In genomic region chr2:20623741-20624155, GRCh38 we compare ENCODE assay signal across 22 cellular contexts. TPM values are rescaled to one million over a fixed set of nuclear protein-coding genes. Genes with fewer than 3 reads are reported as not detected.
A peak's percentile ranks its signal among the peaks of the same experiment; 100 is the strongest.
DNase-seq lines count a peak whose midpoint lies in the region; ATAC-seq and TF ChIP-seq lines count a peak whose summit lies in the region.
"Had no signal": no experiment of that assay in that cellular context is flagged by ENCODE, and none has a peak within 500 bp of the region (broad histone marks: within the 10 kb centered on the region; RNA-seq: fewer than 3 reads in every experiment).

No MANE protein-coding gene starts in this region.

- TF ChIP-seq CTCF in right atrium auricular region (IDR thresholded peaks at IDR 0.05) (no peak), uterus (IDR thresholded peaks at IDR 0.05) (no peak)

- peaks cover 0 to 84% of the 10 kb centered on the region in 2 donors for H3K4me1 ChIP-seq in right atrium auricular region
- peaks cover 1 to 11% of the 10 kb centered on the region in 2 donors for H3K4me1 ChIP-seq in uterus
- H3K4me1 ChIP-seq: Caco-2 had no signal

- H3K4me1 Mint-ChIP-seq in T-cell = no peaks in the 10 kb centered on the region

- POLR2A ChIA-PET in T-cell (lab: Charles Lee) = no interaction called here

- DNase-seq in activated CD8-positive, alpha-beta memory T cell treated with anti-CD3 and anti-CD28 coated beads, Interleukin-2, amount 50 U/mL, for 4 hours = peak; percentile 9
- no peak for DNase-seq in activated CD8-positive, alpha-beta memory T cell treated with anti-CD3 and anti-CD28 coated beads for 24 hours
- DNase-seq in right atrium auricular region (ENCODE audit: low spot score) = no peak
- DNase-seq in posterior vena cava (ENCODE audit: low spot score) = peak; percentile 75
- DNase-seq in uterus = peak; percentile 13 to 15
- no peak for DNase-seq in T-cell
- DNase-seq: activated naive CD4-positive, alpha-beta T cell treated with anti-CD3 and anti-CD28 coated beads for 36 hours; midbrain; MV-4-11; NCI-H2029 treated with DMSO at 0.1 percent for 48 hours; RPMI8226; stimulated activated CD4-positive, alpha-beta T cell treated with anti-CD3 and anti-CD28 coated beads, Interleukin-15, amount 100 ng/mL, for 24 hours had no signal

- no peak overlapping the region for H3K4me3 Mint-ChIP-seq in T-cell
- H3K4me3 Mint-ChIP-seq: activated naive CD4-positive, alpha-beta T cell treated with anti-CD3 and anti-CD28 coated beads for 36 hours; neural crest cell had no signal

- H3K27me3 ChIP-seq in right atrium auricular region (no peaks in the 10 kb centered on the region), uterus (no peaks in the 10 kb centered on the region)
- H3K27me3 ChIP-seq: BE2C, hepatocyte, upper lobe of left lung had no signal

- intact Hi-C loops in posterior vena cava (cut with DNase I) (no loop called here), uterus (cut with DNase I; ENCODE audit: low total_unique reads) (no loop called here)

- peaks cover 50% of the 10 kb centered on the region for H3K36me3 ChIP-seq in right atrium auricular region
- no peaks in the 10 kb centered on the region for H3K36me3 ChIP-seq in uterus

- H3K27ac ChIP-seq in right atrium auricular region = peak overlapping the region; percentile 96 to 97
- H3K27ac ChIP-seq in uterus = no peak overlapping the region
- H3K27ac ChIP-seq: 22Rv1, hepatocyte, KMS-11 had no signal

- TF ChIP-seq POLR2A in uterus (IDR thresholded peaks at IDR 0.05) = no peak

- H3K4me3 ChIP-seq in right atrium auricular region (no peak overlapping the region), uterus (no peak overlapping the region)
- H3K4me3 ChIP-seq: hepatocyte, upper lobe of left lung had no signal

- CTCF ChIA-PET in T-cell (lab: Charles Lee) = no interaction called here

- ATAC-seq in GM19463 (IDR thresholded peaks at IDR 0.05; ENCODE audit: unreplicated experiment) (no peak), T-cell (replicated peaks in 1 of 4) (no peak), HG02623 (IDR thresholded peaks at IDR 0.05; ENCODE audit: unreplicated experiment) (no peak)

- no peak overlapping the region for H3K27ac Mint-ChIP-seq in T-cell
- H3K27ac Mint-ChIP-seq: activated naive CD4-positive, alpha-beta T cell treated with anti-CD3 and anti-CD28 coated beads for 36 hours had no signal

- peaks cover 51% of the 10 kb centered on the region for H3K36me3 Mint-ChIP-seq in T-cell

- H3K9me3 ChIP-seq in right atrium auricular region = no peaks in the 10 kb centered on the region
- H3K9me3 ChIP-seq in uterus = no peaks in the 10 kb centered on the region
- H3K9me3 ChIP-seq: BE2C, Caco-2, upper lobe of left lung had no signal

- H3K27me3 Mint-ChIP-seq in T-cell = no peaks in the 10 kb centered on the region

- H3K9me3 Mint-ChIP-seq in T-cell = no peaks in the 10 kb centered on the region
- H3K9me3 Mint-ChIP-seq: activated naive CD4-positive, alpha-beta T cell treated with anti-CD3 and anti-CD28 coated beads for 36 hours; neural crest cell had no signal

RNA-seq across cellular contexts. Expression of gene HS1BP3, which starts 27.1 kb away (rescaled TPM):
- total RNA-seq in right atrium auricular region (10 to 100 TPM; 19.5 to 26.0 TPM), posterior vena cava (10 to 100 TPM; 37.1 to 41.8 TPM), uterus (10 to 100 TPM in 3 of 4 donors, 1 to 10 TPM in 1; 7.1 to 41.8 (median 28.4) TPM), T-cell (10 to 100 TPM; 11.1 to 20.7 (median 17.2) TPM)

RNA-seq across cellular contexts. Expression of gene GDF7, which starts 43.2 kb away (rescaled TPM):
- 1 to 10 TPM; 1.1 to 1.7 TPM for total RNA-seq in right atrium auricular region
- total RNA-seq in posterior vena cava = 1 to 10 TPM; 3.6 to 3.8 TPM
- total RNA-seq in uterus = 10 to 100 TPM in 1 of 4 donors, 1 to 10 TPM in 3; 1.5 to 45.6 (median 5.4) TPM
- total RNA-seq in T-cell = under 1 TPM; 0.10 to 0.51 (median 0.16) TPM
- total RNA-seq: activated naive CD4-positive, alpha-beta T cell treated with anti-CD3 and anti-CD28 coated beads for 36 hours; HT-29 had no signal

Comparison
In these comparisons a context has a peak if more than half of its experiments do, and no peak if none do; other contexts are left out.
1. DNase-seq: peak in activated CD8-positive, alpha-beta memory T cell treated with anti-CD3 and anti-CD28 coated beads, Interleukin-2, amount 50 U/mL, for 4 hours (single experiment), posterior vena cava (single experiment) and uterus (2 of 2); none in activated CD8-positive, alpha-beta memory T cell treated with anti-CD3 and anti-CD28 coated beads for 24 hours (single experiment), right atrium auricular region (single experiment) and T-cell (0 of 34).
2. H3K27ac ChIP-seq: peak in right atrium auricular region (2 of 2); none in uterus (0 of 2).